ENCODE assay signal across 15 cellular contexts in genomic region chr1:161827786-161828185, GRCh38.
DNase-seq lines count a peak whose midpoint lies in the region; ATAC-seq, FAIRE-seq and TF ChIP-seq lines count a peak whose summit lies in the region.
"Had no signal": no experiment of that assay in that cellular context is flagged by ENCODE, and none has a peak within 500 bp of the region (broad histone marks: within the 10 kb centered on the region; RNA-seq: fewer than 3 reads in every experiment).

No MANE protein-coding gene starts in this region.

- no peaks in the 10 kb centered on the region for H3K27me3 Mint-ChIP-seq in HFFc6 (ENCODE audit: insufficient read depth)
- H3K27me3 Mint-ChIP-seq: CD8-positive, alpha-beta memory T cell had no signal

- no peak for TF ChIP-seq CTCF in HFFc6 (IDR thresholded peaks at IDR 0.05)

- H3K4me3 Mint-ChIP-seq in HFFc6: no peak overlapping the region
- H3K4me3 Mint-ChIP-seq: CD8-positive, alpha-beta memory T cell had no signal

- TF ChIP-seq POLR2A in GM12891 (IDR thresholded peaks at IDR 0.05; ENCODE audit: low read depth, low read length): no peak

- H3K4me1 Mint-ChIP-seq in HFFc6 (ENCODE audit: low read depth): peaks cover 23% of the 10 kb centered on the region

- DNase-seq in EH (ENCODE audit: low read depth): peak; percentile 53
- DNase-seq in HFFc6: peak; percentile 6
- peak; percentile 53 for DNase-seq in myocyte (ENCODE audit: low read depth)
- DNase-seq in NCI-H345 (lab: John Stamatoyannopoulos, UW): no peak
- DNase-seq in GM12891 (ENCODE audit: insufficient read length, low spot score): no peak
- DNase-seq: CD8-positive, alpha-beta memory T cell; NCI-H1092; NCI-H1694; NCI-H2107; NCI-H748 treated with DMSO at 0.1 percent for 48 hours; SIG-M5 had no signal

- peak; percentile 89 for ATAC-seq in SK-N-SH treated with all-trans-retinoic acid at 6 μM for 48 hours
- ATAC-seq in HG03175 (IDR thresholded peaks at IDR 0.05; ENCODE audit: unreplicated experiment): no peak
- ATAC-seq: Panc1 had no signal

- no peak for FAIRE-seq in GM12891 (lab: Jason Lieb, UNC)
- FAIRE-seq: H54 had no signal

- H3K27ac Mint-ChIP-seq in HFFc6: peak overlapping the region; percentile 33; the same call in 1 of the 2 replicates
- H3K27ac Mint-ChIP-seq: CD8-positive, alpha-beta memory T cell had no signal

- H3K36me3 Mint-ChIP-seq in HFFc6 (ENCODE audit: low read depth): peaks cover 18% of the 10 kb centered on the region

- H3K9me3 Mint-ChIP-seq in HFFc6: peaks cover 5% of the 10 kb centered on the region; the same call in 1 of the 2 replicates

TF ChIP-seq in SK-N-SH treated with all-trans-retinoic acid at 6 μM for 48 hours, 23 proteins besides CTCF, POLR2A, EP300 and RAD21 (continues in another document):
- no peak for TF ChIP-seq ZNF565 (CRISPR knock-in tag; conservative IDR thresholded peaks at IDR 0.05; ENCODE audit: low read depth)
- no peak for TF ChIP-seq TSHZ2 (CRISPR knock-in tag; IDR thresholded peaks at IDR 0.05)
- no peak for TF ChIP-seq GLIS3 (CRISPR knock-in tag; IDR thresholded peaks at IDR 0.05)
- TF ChIP-seq PPARA (CRISPR knock-in tag; IDR thresholded peaks at IDR 0.05; ENCODE audit: borderline replicate concordance): no peak
- no peak for TF ChIP-seq SNAI2 (CRISPR knock-in tag; IDR thresholded peaks at IDR 0.05)
- no peak for TF ChIP-seq PATZ1 (CRISPR knock-in tag; IDR thresholded peaks at IDR 0.05; ENCODE audit: borderline replicate concordance)
- TF ChIP-seq OSR1 (CRISPR knock-in tag; IDR thresholded peaks at IDR 0.05): no peak
- TF ChIP-seq CSDC2 (CRISPR knock-in tag; IDR thresholded peaks at IDR 0.05): no peak

TF ChIP-seq in GM12891, 5 proteins besides CTCF, POLR2A, EP300 and RAD21:
- no peak for TF ChIP-seq SPI1 (IDR thresholded peaks at IDR 0.05; ENCODE audit: low read depth, low read length)
- TF ChIP-seq TAF1 (IDR thresholded peaks at IDR 0.05; ENCODE audit: low read depth, low read length): no peak
- TF ChIP-seq POU2F2 (IDR thresholded peaks at IDR 0.05; ENCODE audit: low read depth, low read length): no peak
- no peak for TF ChIP-seq PAX5 (IDR thresholded peaks at IDR 0.05; ENCODE audit: insufficient read depth, low read length, severe bottlenecking)
- no peak for TF ChIP-seq POLR2AphosphoS5 (IDR thresholded peaks at IDR 0.05; ENCODE audit: low read depth, low read length)

Comparison
In these comparisons a context has a peak if more than half of its experiments do, and no peak if none do; other contexts are left out.
1. DNase-seq: peak in EH (single experiment), HFFc6 (single experiment) and myocyte (single experiment); none in NCI-H345 (single experiment) and GM12891 (single experiment).